Comparison of ENCODE assay signal across 8 cellular contexts in genomic region chr13:94601446-94602431, GRCh38. TPM values are rescaled to one million over a fixed set of nuclear protein-coding genes. Genes with fewer than 3 reads are reported as not detected.
A peak's percentile ranks its signal among the peaks of the same experiment; 100 is the strongest.
DNase-seq lines count a peak whose midpoint lies in the region; ATAC-seq, FAIRE-seq and TF ChIP-seq lines count a peak whose summit lies in the region.

TSS of gene GPR180 (plus strand) at chr13:94601857. CDS start at chr13:94601928, 71 bp downstream.

- peak within 1 kb of the TSS; percentile 86 for H4K91ac ChIP-seq in trophoblast cell (ENCODE audit: low read depth, low read length)

- TF ChIP-seq CTCF in heart left ventricle (IDR thresholded peaks at IDR 0.05) = peak in 1 of 12 donors; percentile 19
- no peak for TF ChIP-seq CTCF in tibial nerve (IDR thresholded peaks at IDR 0.05)

- H3K79me1 ChIP-seq in trophoblast cell (ENCODE audit: low read length) = peaks cover 5% of the 10 kb centered on the region

- ATAC-seq in HG02798 (IDR thresholded peaks at IDR 0.05; ENCODE audit: poor library complexity, unreplicated experiment) (peak; percentile 100), heart left ventricle (peak; percentile 98 to 100 (median 100))

- intact Hi-C loops in heart left ventricle (cut with DNase I) = loop anchor here in 6 of 10 donors (1.0 to 10.0 kb wide), 4 partner anchors 52 to 57 kb away; no protein-coding TSS in a partner anchor

- peak; percentile 97 for FAIRE-seq in GM12892 (lab: Jason Lieb, UNC)

- peak within 1 kb of the TSS; percentile 98 for H2AFZ ChIP-seq in trophoblast cell (ENCODE audit: insufficient read depth, low read length, poor library complexity)

- TF ChIP-seq POLR2A in GM12892 (IDR thresholded peaks at IDR 0.05; ENCODE audit: low read depth, low read length) = peak; percentile 79; the same call in 1 of the 2 replicates
- peak in 1 of 2 donors; percentile 89 for TF ChIP-seq POLR2A in heart left ventricle (IDR thresholded peaks at IDR 0.05)
- peak; percentile 54 to 79 for TF ChIP-seq POLR2A in tibial nerve (IDR thresholded peaks at IDR 0.05)

- TF ChIP-seq EP300 in tibial nerve (IDR thresholded peaks at IDR 0.05) = peak; percentile 68 to 71

- H3K4ac ChIP-seq in trophoblast cell (ENCODE audit: low read depth, low read length) = peak within 1 kb of the TSS; percentile 89

- H4K8ac ChIP-seq in trophoblast cell (ENCODE audit: low read depth, low read length) = peak within 1 kb of the TSS; percentile 96

- peak within 1 kb of the TSS; percentile 99 for H3K18ac ChIP-seq in trophoblast cell (ENCODE audit: low read length)

- H3K27ac ChIP-seq in heart left ventricle (peak within 1 kb of the TSS; percentile 47 to 91 (median 78)), trophoblast cell (ENCODE audit: low read depth, low read length) (peak within 1 kb of the TSS; percentile 74), tibial nerve (peak within 1 kb of the TSS; percentile 63 to 93 (median 86))

- H3K9me3 ChIP-seq in heart left ventricle (no peaks in the 10 kb centered on the region), trophoblast cell (ENCODE audit: insufficient read depth, low read depth, low read length) (no peaks in the 10 kb centered on the region), tibial nerve (no peaks in the 10 kb centered on the region)

- H3K4me2 ChIP-seq in trophoblast cell (ENCODE audit: low read length) = peak within 1 kb of the TSS; percentile 97

- no peak within 1 kb of the TSS for H2BK12ac ChIP-seq in trophoblast cell (ENCODE audit: low read length)

- DNase-seq in GM12892 (ENCODE audit: insufficient read length) = peak; percentile 87
- peak; percentile 99 for DNase-seq in NCI-H1417 treated with DMSO at 0.1 percent for 48 hours (lab: John Stamatoyannopoulos, UW)
- DNase-seq in T follicular helper cell (ENCODE audit: low read depth) = peak; percentile 84
- peak; percentile 100 for DNase-seq in amniotic epithelial cell (ENCODE audit: low read depth)
- peak; percentile 94 to 99 (median 95) for DNase-seq in heart left ventricle
- peak; percentile 99 for DNase-seq in trophoblast cell
- peak; percentile 88 to 89 for DNase-seq in tibial nerve (ENCODE audit: low spot score in 2 of 2)

- no peak within 1 kb of the TSS for H2AK5ac ChIP-seq in trophoblast cell (ENCODE audit: low read length)

- no peaks in the 10 kb centered on the region for H3K27me3 ChIP-seq in heart left ventricle
- H3K27me3 ChIP-seq in trophoblast cell (ENCODE audit: insufficient read depth, low read length) = no peaks in the 10 kb centered on the region
- no peaks in the 10 kb centered on the region for H3K27me3 ChIP-seq in tibial nerve

- H3K36me3 ChIP-seq in heart left ventricle = peaks cover 0 to 16% (median 10%) of the 10 kb centered on the region in 9 donors
- no peaks in the 10 kb centered on the region for H3K36me3 ChIP-seq in trophoblast cell (ENCODE audit: control insufficient read depth in 1 of 2, insufficient read depth in 2 of 2, low read length in 2 of 2)
- H3K36me3 ChIP-seq in tibial nerve = peaks cover 0 to 10% (median 0%) of the 10 kb centered on the region in 3 donors

- H3K9ac ChIP-seq in trophoblast cell (ENCODE audit: low read length) = peak within 1 kb of the TSS; percentile 72

- H3K79me2 ChIP-seq in trophoblast cell (ENCODE audit: control insufficient read depth, insufficient read depth, low read length, poor library complexity) = peaks cover 5% of the 10 kb centered on the region

- peak within 1 kb of the TSS; percentile 89 for H2BK5ac ChIP-seq in trophoblast cell (ENCODE audit: low read depth, low read length, poor library complexity)

- WGBS in heart left ventricle, 4 donors = 0 to 1% (median 1%) methylated on average over 41 to 71 of the region's 71 CpGs
- WGBS in trophoblast cell (ENCODE audit: extremely low coverage, insufficient coverage, insufficient read length) = no CpG with 5 or more reads among the region's 71 CpGs
- WGBS in tibial nerve, 2 donors = 1% methylated on average over 38 to 51 of the region's 71 CpGs

- H3K4me3 ChIP-seq in heart left ventricle (peak within 1 kb of the TSS; percentile 65 to 99 (median 84)), trophoblast cell (ENCODE audit: low read depth, low read length) (peak within 1 kb of the TSS; percentile 95), tibial nerve (peak within 1 kb of the TSS; percentile 72 to 99 (median 92))

- peak within 1 kb of the TSS; percentile 92 for H2BK120ac ChIP-seq in trophoblast cell (ENCODE audit: insufficient read depth, low read length, poor library complexity)

- H3K14ac ChIP-seq in trophoblast cell (ENCODE audit: low read length) = peak within 1 kb of the TSS; percentile 97

- peak within 1 kb of the TSS; percentile 99 for H4K12ac ChIP-seq in trophoblast cell (ENCODE audit: low read depth, low read length)

- H3K4me1 ChIP-seq in heart left ventricle = peaks cover 0 to 15% (median 5%) of the 10 kb centered on the region in 12 donors
- H3K4me1 ChIP-seq in trophoblast cell (ENCODE audit: control insufficient read depth in 1 of 2, insufficient read depth in 2 of 2, low read length in 2 of 2) = no peaks in the 10 kb centered on the region
- peaks cover 0 to 17% (median 8%) of the 10 kb centered on the region in 4 donors for H3K4me1 ChIP-seq in tibial nerve

- H3K23ac ChIP-seq in trophoblast cell (ENCODE audit: low read length) = no peak within 1 kb of the TSS

RNA-seq across cellular contexts. Expression of gene GPR180, which starts in this region (rescaled TPM):
- polyA plus RNA-seq in GM12892 (2012; ENCODE audit: missing spikeins) = 5.5 TPM
- total RNA-seq in heart left ventricle (1 to 10 TPM; 2.1 to 6.4 (median 3.8) TPM), tibial nerve (1 to 10 TPM; 2.9 to 9.0 (median 5.2) TPM)
- polyA plus RNA-seq in heart left ventricle = 1 to 10 TPM in 1 of 2 donors, under 1 TPM in 1; 0.99 to 2.9 TPM
- polyA plus RNA-seq in trophoblast cell (2013) = 2.9 TPM in 2 replicates

Comparison
In these comparisons a context has a peak if more than half of its experiments do, and no peak if none do; other contexts are left out.
1. Peak in every context shown above with its lines: DNase-seq, ATAC-seq, H3K4me3 ChIP-seq and H3K27ac ChIP-seq.